Comparison of ENCODE assay signal across 30 cellular contexts in the genomic region with DNA sequence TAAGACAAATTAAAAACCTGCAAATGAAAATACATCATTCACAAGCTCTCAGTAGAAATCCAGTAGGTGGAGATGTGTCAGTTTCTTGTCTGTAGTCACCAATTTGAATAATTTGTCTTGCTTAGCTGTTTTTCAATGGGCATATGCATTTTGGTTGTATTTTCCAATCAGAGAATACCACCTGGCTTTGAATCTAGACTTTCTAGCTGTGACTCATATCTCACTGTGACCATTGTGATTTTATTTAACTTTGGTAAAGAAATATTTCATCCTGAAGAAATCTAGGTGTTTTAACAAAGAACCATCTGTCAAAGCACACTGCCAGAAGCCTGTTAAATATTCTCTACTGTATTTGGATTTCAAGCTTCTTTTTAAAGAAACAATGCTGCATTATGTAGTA.
DNase-seq lines count a peak whose midpoint lies in the region; ATAC-seq, FAIRE-seq and TF ChIP-seq lines count a peak whose summit lies in the region.
"Had no signal": no experiment of that assay in that cellular context is flagged by ENCODE, and none has a peak within 500 bp of the region (broad histone marks: within the 10 kb centered on the region; RNA-seq: fewer than 3 reads in every experiment).

No MANE protein-coding gene starts in this region.

- H3K36me3 ChIP-seq in body of pancreas (replicated peaks in 1 of 2; ENCODE audit: insufficient read depth in 1 of 2, low read depth in 2 of 2) (no peaks in the 10 kb centered on the region), pancreas (no peaks in the 10 kb centered on the region)
- H3K36me3 ChIP-seq: adrenal gland, esophagus muscularis mucosa, heart right ventricle, lower lobe of right lung, tibial nerve had no signal

- H3K27ac ChIP-seq in body of pancreas (no peak overlapping the region), pancreas (no peak overlapping the region)
- H3K27ac ChIP-seq: adrenal gland, esophagus muscularis mucosa, heart right ventricle, lower lobe of right lung, psoas muscle, tibial nerve, VCaP had no signal

- peak; percentile 48 for ATAC-seq in body of pancreas
- ATAC-seq in pancreas: peak; percentile 60 to 82 (median 75)
- no peak for ATAC-seq in GM18868 (IDR thresholded peaks at IDR 0.05; ENCODE audit: unreplicated experiment)
- ATAC-seq: activated T-helper 17 cell treated with anti-CD3 and anti-CD28 coated beads, Interleukin-2, amount 50 U/mL, for 72 hours; heart right ventricle; HepG2; lower lobe of right lung; naive thymus-derived CD8-positive, alpha-beta T cell; Panc1; psoas muscle had no signal

- H3K27me3 ChIP-seq in body of pancreas (no peaks in the 10 kb centered on the region), pancreas (no peaks in the 10 kb centered on the region)
- H3K27me3 ChIP-seq: adrenal gland, esophagus muscularis mucosa, heart right ventricle, tibial nerve had no signal

- DNase-seq in DMS 273 (lab: John Stamatoyannopoulos, UW; ENCODE audit: unreplicated experiment): peak; percentile 22
- peak; percentile 11 to 72 for DNase-seq in NCI-H2081 (lab: John Stamatoyannopoulos, UW)
- DNase-seq in body of pancreas: no peak
- DNase-seq in pancreas: no peak
- no peak for DNase-seq in NOMO-1 treated with DMSO at 0.1 percent for 48 hours (lab: John Stamatoyannopoulos, UW; ENCODE audit: unreplicated experiment)
- DNase-seq in GOT3 (lab: John Stamatoyannopoulos, UW): no peak
- DNase-seq: activated CD4-positive, alpha-beta T cell treated with anti-CD3 and anti-CD28 coated beads for 48 hours; activated naive CD4-positive, alpha-beta T cell treated with anti-CD3 and anti-CD28 coated beads, Interleukin-2, amount 10 ng/mL, durations not matched to agents 7 days and 5 days; adrenal gland; Calu3; dermis blood vessel endothelial cell; foreskin fibroblast; heart right ventricle; Kasumi-1; lower lobe of right lung; naive thymus-derived CD8-positive, alpha-beta T cell; NCI-H1436; NCI-H524 treated with DMSO at 0.1 percent for 48 hours; nucleus accumbens; psoas muscle; stimulated activated CD4-positive, alpha-beta T cell treated with anti-CD3 and anti-CD28 coated beads, Interleukin-4, amount 100 ng/mL, for 4 hours; T1000 had no signal

- TF ChIP-seq POLR2A in body of pancreas (IDR thresholded peaks at IDR 0.05): no peak

- H3K4me1 ChIP-seq in body of pancreas: peaks cover 9% of the 10 kb centered on the region
- peaks cover 0 to 6% (median 6%) of the 10 kb centered on the region in 3 donors for H3K4me1 ChIP-seq in pancreas
- H3K4me1 ChIP-seq: adrenal gland, esophagus muscularis mucosa, heart right ventricle, lower lobe of right lung, psoas muscle, tibial nerve had no signal

- H3K9me3 ChIP-seq in body of pancreas (no peaks in the 10 kb centered on the region), pancreas (no peaks in the 10 kb centered on the region)
- H3K9me3 ChIP-seq: adrenal gland, esophagus muscularis mucosa, heart right ventricle, lower lobe of right lung, psoas muscle, tibial nerve had no signal

- intact Hi-C loops in body of pancreas (cut with DNase I) (no loop called here), pancreas (cut with DNase I) (no loop called here)

- peak; percentile 23 for FAIRE-seq in pancreas (lab: Jason Lieb, UNC)
- FAIRE-seq: GM18507, HepG2 had no signal

- TF ChIP-seq CTCF in body of pancreas (IDR thresholded peaks at IDR 0.05) (no peak), pancreas (IDR thresholded peaks at IDR 0.05) (no peak)

- no peak overlapping the region for H3K4me3 ChIP-seq in body of pancreas
- H3K4me3 ChIP-seq in pancreas: no peak overlapping the region
- H3K4me3 ChIP-seq: adrenal gland, esophagus muscularis mucosa, heart right ventricle, lower lobe of right lung, psoas muscle, tibial nerve had no signal

Comparison
In these comparisons a context has a peak if more than half of its experiments do, and no peak if none do; other contexts are left out.
1. DNase-seq: peak in DMS 273 (single experiment) and NCI-H2081 (2 of 2); none in body of pancreas (0 of 4), pancreas (0 of 6), NOMO-1 treated with DMSO at 0.1 percent for 48 hours (single experiment) and GOT3 (single experiment).